ENCODE assay signal across 9 cellular contexts in genomic region chr12:98504368-98504617, GRCh38. TPM values are rescaled to one million over a fixed set of nuclear protein-coding genes. Genes with fewer than 3 reads are reported as not detected.
A peak's percentile ranks its signal among the peaks of the same experiment; 100 is the strongest.
DNase-seq lines count a peak whose midpoint lies in the region; ATAC-seq, FAIRE-seq and TF ChIP-seq lines count a peak whose summit lies in the region.
"Had no signal": no experiment of that assay in that cellular context is flagged by ENCODE, and none has a peak within 500 bp of the region (broad histone marks: within the 10 kb centered on the region; RNA-seq: fewer than 3 reads in every experiment).

No MANE protein-coding gene starts in this region.

- H3K36me3 ChIP-seq in right atrium auricular region (no peaks in the 10 kb centered on the region), Karpas-422 (ENCODE audit: insufficient read depth, low read length) (no peaks in the 10 kb centered on the region), duodenal mucosa (ENCODE audit: control insufficient read depth in 1 of 2, insufficient read depth in 2 of 2, low read length in 2 of 2) (no peaks in the 10 kb centered on the region), pancreas (no peaks in the 10 kb centered on the region)

- TF ChIP-seq CTCF in right atrium auricular region (IDR thresholded peaks at IDR 0.05) (no peak), pancreas (IDR thresholded peaks at IDR 0.05) (no peak)

- no peaks in the 10 kb centered on the region for H3K9me3 ChIP-seq in right atrium auricular region
- no peaks in the 10 kb centered on the region for H3K9me3 ChIP-seq in Karpas-422 (ENCODE audit: low read length)
- H3K9me3 ChIP-seq in duodenal mucosa (ENCODE audit: control insufficient read depth in 1 of 2, low read length in 2 of 2), result peaks cover 0 to 2% of the 10 kb centered on the region in 2 donors
- no peaks in the 10 kb centered on the region for H3K9me3 ChIP-seq in pancreas

- no peak for DNase-seq in right atrium auricular region (ENCODE audit: low spot score)
- no peak for DNase-seq in left cardiac atrium
- no peak for DNase-seq in Karpas-422
- DNase-seq in pancreas, result no peak
- DNase-seq in mucosa of gallbladder (ENCODE audit: low spot score), result no peak
- DNase-seq in activated CD4-positive, CD25-positive, alpha-beta regulatory T cell treated with anti-CD3 and anti-CD28 coated beads, Interleukin-2, amount 50 U/mL, for 72 hours, result no peak
- DNase-seq in AG08396 (ENCODE audit: low spot score), result no peak

- H3K4me1 ChIP-seq in right atrium auricular region (no peaks in the 10 kb centered on the region), Karpas-422 (ENCODE audit: low read length) (peaks cover 6% of the 10 kb centered on the region), duodenal mucosa (ENCODE audit: control insufficient read depth in 1 of 2, insufficient read depth in 2 of 2, low read length in 2 of 2) (peaks cover 8 to 15% of the 10 kb centered on the region in 2 donors), pancreas (peaks cover 3 to 23% (median 14%) of the 10 kb centered on the region in 3 donors)

- ATAC-seq in left cardiac atrium (no peak), pancreas (no peak)

- H3K27me3 ChIP-seq in right atrium auricular region (no peaks in the 10 kb centered on the region), Karpas-422 (ENCODE audit: low read length) (no peaks in the 10 kb centered on the region), duodenal mucosa (ENCODE audit: control insufficient read depth in 1 of 2, insufficient read depth in 2 of 2, low read length in 2 of 2) (no peaks in the 10 kb centered on the region), pancreas (no peaks in the 10 kb centered on the region)

- H3K79me2 ChIP-seq in Karpas-422 (ENCODE audit: low read length), result no peaks in the 10 kb centered on the region

- no peaks in the 10 kb centered on the region for H4K20me1 ChIP-seq in Karpas-422 (ENCODE audit: insufficient read depth, low read depth, low read length)

- peak overlapping the region; percentile 93 for H2AFZ ChIP-seq in Karpas-422 (ENCODE audit: low read length)

- intact Hi-C loops in left cardiac atrium (cut with DNase I), result no loop called here
- intact Hi-C loops in pancreas (cut with DNase I), result no loop called here

- WGBS in pancreas, 2 donors, result 16 to 22% methylated on average over 3 of the region's 3 CpGs

- H3K27ac ChIP-seq in right atrium auricular region (peak overlapping the region; percentile 93 to 97), Karpas-422 (ENCODE audit: low read length) (peak overlapping the region; percentile 90), duodenal mucosa (ENCODE audit: low read depth, low read length) (no peak overlapping the region), pancreas (peak overlapping the region in 3 of 4 donors; percentile 89 to 98 (median 92))

- peak overlapping the region; percentile 91 for H3K4me2 ChIP-seq in Karpas-422 (ENCODE audit: low read depth, low read length, poor library complexity, severe bottlenecking)

- peak overlapping the region; percentile 63 to 68 for H3K4me3 ChIP-seq in right atrium auricular region
- peak overlapping the region; percentile 88 for H3K4me3 ChIP-seq in Karpas-422 (ENCODE audit: low read length)
- peak overlapping the region; percentile 66 to 73 for H3K4me3 ChIP-seq in duodenal mucosa (ENCODE audit: low read depth in 1 of 2, low read length in 2 of 2)
- peak overlapping the region; percentile 27 to 59 (median 42) for H3K4me3 ChIP-seq in pancreas

- no peaks in the 10 kb centered on the region for H3K9me2 ChIP-seq in Karpas-422 (replicated peaks; ENCODE audit: insufficient read depth, low read length)

- no peak for FAIRE-seq in pancreas (lab: Jason Lieb, UNC)
- FAIRE-seq: islet of Langerhans had no signal

- H3K9ac ChIP-seq in Karpas-422 (ENCODE audit: low read length) (peak overlapping the region; percentile 87), duodenal mucosa (ENCODE audit: low read depth in 1 of 2, low read length in 2 of 2) (peak overlapping the region in 1 of 2 donors; percentile 59)

RNA-seq across cellular contexts. Expression of gene TMPO, which starts 11.1 kb away (rescaled TPM):
- total RNA-seq in right atrium auricular region (10 to 100 TPM; 29.2 to 34.0 TPM), left cardiac atrium (10 to 100 TPM; 16.8 to 23.1 TPM), pancreas (10 to 100 TPM; 26.7 to 49.2 (median 32.9) TPM), mucosa of gallbladder (70.1 TPM)
- total RNA-seq in Karpas-422 (2014; rRNA removed; shearing (Covaris generic); ENCODE audit: low replicate concordance), result 116 and 138 TPM in 2 replicates
- 10 to 100 TPM; 13.7 to 17.8 TPM for polyA plus RNA-seq in pancreas
